In the genomic region with DNA sequence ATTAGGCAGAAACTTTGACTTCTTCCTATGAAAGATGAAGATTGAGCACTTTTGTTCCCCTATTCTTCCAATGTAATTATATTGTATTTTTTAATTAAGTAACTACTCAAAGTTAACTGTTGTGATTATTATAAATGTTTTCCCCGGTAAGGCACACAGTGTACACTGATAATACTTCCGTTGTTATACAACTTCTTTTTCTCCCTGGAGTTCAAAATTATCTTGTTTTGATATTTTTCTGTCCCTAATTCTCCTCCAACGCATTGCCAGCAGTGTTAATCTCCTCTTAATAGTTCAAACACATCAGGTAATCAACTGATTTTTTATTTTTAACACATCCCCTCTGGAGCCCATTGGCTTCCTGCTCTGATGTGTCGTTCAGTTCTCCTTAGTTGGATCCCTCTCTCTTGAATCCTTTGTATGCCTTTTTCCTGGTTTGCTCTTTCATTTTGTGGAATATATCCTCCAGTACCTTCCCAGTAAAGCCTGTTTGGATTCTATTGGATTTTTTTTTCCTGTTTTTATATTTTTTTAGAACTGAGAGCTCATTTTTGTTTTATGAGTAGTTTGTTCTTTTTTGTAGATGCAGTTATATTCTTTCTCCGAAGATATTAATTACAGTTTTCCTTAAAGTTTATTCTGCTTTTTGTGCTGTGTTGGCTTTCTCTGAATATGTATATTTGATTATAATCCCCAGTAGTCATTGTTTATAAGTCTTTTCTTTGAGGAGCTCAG, we compare ENCODE assay signal across 16 cellular contexts. TPM values are rescaled to one million over a fixed set of nuclear protein-coding genes. Genes with fewer than 3 reads are reported as not detected.
DNase-seq lines count a peak whose midpoint lies in the region; ATAC-seq, FAIRE-seq and TF ChIP-seq lines count a peak whose summit lies in the region.
"Had no signal": no experiment of that assay in that cellular context is flagged by ENCODE, and none has a peak within 500 bp of the region (broad histone marks: within the 10 kb centered on the region; RNA-seq: fewer than 3 reads in every experiment).

No MANE protein-coding gene starts in this region.

- H3K9me3 ChIP-seq in astrocyte (ENCODE audit: insufficient read depth, low read depth, low read length) (no peaks in the 10 kb centered on the region), hepatocyte (ENCODE audit: low read depth) (no peaks in the 10 kb centered on the region), skeletal muscle satellite cell (replicated peaks; ENCODE audit: low read length) (no peaks in the 10 kb centered on the region)
- H3K9me3 ChIP-seq: Peyer's patch had no signal

- H3K9ac ChIP-seq in astrocyte (ENCODE audit: low read length), result peak overlapping the region; percentile 68
- H3K9ac ChIP-seq in skeletal muscle satellite cell (ENCODE audit: low read depth, low read length), result peak overlapping the region; percentile 53

- H3K4me3 Mint-ChIP-seq in astrocyte (ENCODE audit: unreplicated experiment), result no peak overlapping the region
- no peak overlapping the region for H3K4me3 Mint-ChIP-seq in activated CD8-positive, alpha-beta T cell treated with anti-CD3 and anti-CD28 coated beads for 36 hours
- H3K4me3 Mint-ChIP-seq: activated CD4-positive, alpha-beta T cell treated with anti-CD3 and anti-CD28 coated beads for 36 hours; neural crest cell had no signal

- H3K79me2 ChIP-seq in astrocyte (ENCODE audit: insufficient read depth, low read length) (no peaks in the 10 kb centered on the region), hepatocyte (no peaks in the 10 kb centered on the region)

- H3K27me3 ChIP-seq in astrocyte (ENCODE audit: insufficient read depth, low read length) (no peaks in the 10 kb centered on the region), hepatocyte (no peaks in the 10 kb centered on the region), skeletal muscle satellite cell (ENCODE audit: control insufficient read depth, insufficient read depth, low read length) (no peaks in the 10 kb centered on the region)
- H3K27me3 ChIP-seq: dorsolateral prefrontal cortex, Peyer's patch had no signal

- peaks cover 29% of the 10 kb centered on the region for H3K4me1 Mint-ChIP-seq in astrocyte (ENCODE audit: low read depth, unreplicated experiment)
- no peaks in the 10 kb centered on the region for H3K4me1 Mint-ChIP-seq in activated CD8-positive, alpha-beta T cell treated with anti-CD3 and anti-CD28 coated beads for 36 hours (ENCODE audit: low read depth)
- H3K4me1 Mint-ChIP-seq: activated CD4-positive, alpha-beta T cell treated with anti-CD3 and anti-CD28 coated beads for 36 hours had no signal

- H2AFZ ChIP-seq in astrocyte (ENCODE audit: low read depth, low read length), result no peak overlapping the region
- no peak overlapping the region for H2AFZ ChIP-seq in hepatocyte

- H3K36me3 Mint-ChIP-seq in astrocyte (ENCODE audit: low read depth, unreplicated experiment), result peaks cover 2% of the 10 kb centered on the region
- H3K36me3 Mint-ChIP-seq in activated CD8-positive, alpha-beta T cell treated with anti-CD3 and anti-CD28 coated beads for 36 hours (ENCODE audit: low read depth), result no peaks in the 10 kb centered on the region

- H3K27ac ChIP-seq in astrocyte (ENCODE audit: low read depth, low read length) (peak overlapping the region; percentile 81), hepatocyte (peak overlapping the region; percentile 71)

- no peak for TF ChIP-seq POLR2A in erythroblast (IDR thresholded peaks at IDR 0.05; ENCODE audit: low read length)

- 50% methylated on average over 5 of the region's 5 CpGs for WGBS in hepatocyte (ENCODE audit: low lambda C conversion rate, missing lambda C conversion rate)

- peak overlapping the region; percentile 6 for H3K4me3 ChIP-seq in astrocyte (ENCODE audit: insufficient read depth, low read depth, low read length)
- no peak overlapping the region for H3K4me3 ChIP-seq in hepatocyte
- H3K4me3 ChIP-seq in skeletal muscle satellite cell (ENCODE audit: low read length), result peak overlapping the region; percentile 45
- H3K4me3 ChIP-seq: Peyer's patch had no signal

- peaks cover 36% of the 10 kb centered on the region for H3K4me1 ChIP-seq in astrocyte (ENCODE audit: insufficient read depth, low read length)
- H3K4me1 ChIP-seq in hepatocyte (ENCODE audit: insufficient read depth), result peaks cover 42% of the 10 kb centered on the region
- H3K4me1 ChIP-seq in skeletal muscle satellite cell (ENCODE audit: control insufficient read depth, insufficient read depth, low read length), result peaks cover 30% of the 10 kb centered on the region

- peaks cover 4% of the 10 kb centered on the region for H3K27me3 Mint-ChIP-seq in astrocyte (ENCODE audit: low read depth, unreplicated experiment)
- H3K27me3 Mint-ChIP-seq in activated CD8-positive, alpha-beta T cell treated with anti-CD3 and anti-CD28 coated beads for 36 hours, result no peaks in the 10 kb centered on the region
- H3K27me3 Mint-ChIP-seq: activated CD4-positive, alpha-beta T cell treated with anti-CD3 and anti-CD28 coated beads for 36 hours had no signal

- TF ChIP-seq CTCF in astrocyte (IDR thresholded peaks at IDR 0.05; ENCODE audit: insufficient read depth, low read depth, low read length) (no peak), hepatocyte (IDR thresholded peaks at IDR 0.05; ENCODE audit: poor library complexity) (no peak)
- no peak for TF ChIP-seq CTCF in activated CD8-positive, alpha-beta T cell treated with anti-CD3 and anti-CD28 coated beads for 36 hours (IDR thresholded peaks at IDR 0.05)

- DNase-seq in Daoy (ENCODE audit: low read depth), result peak; percentile 17
- DNase-seq in astrocyte (ENCODE audit: low read depth), result no peak
- DNase-seq in hepatocyte (ENCODE audit: low spot score), result no peak
- DNase-seq in NCI-H345 (lab: John Stamatoyannopoulos, UW), result no peak
- DNase-seq in erythroblast (lab: John Stamatoyannopoulos, UW), result no peak
- DNase-seq in activated CD8-positive, alpha-beta T cell treated with anti-CD3 and anti-CD28 coated beads for 36 hours, result no peak
- DNase-seq in HTR-8/SVneo (ENCODE audit: insufficient read length, low spot score), result no peak
- DNase-seq: activated CD4-positive, alpha-beta T cell treated with anti-CD3 and anti-CD28 coated beads for 36 hours; dorsolateral prefrontal cortex; NCI-H1105; Peyer's patch had no signal

- peak overlapping the region; percentile 76 for H3K4me2 ChIP-seq in astrocyte (ENCODE audit: low read length)
- peak overlapping the region; percentile 44 for H3K4me2 ChIP-seq in hepatocyte
- H3K4me2 ChIP-seq in skeletal muscle satellite cell (ENCODE audit: low read length), result peak overlapping the region; percentile 77

- ATAC-seq in activated CD8-positive, alpha-beta T cell treated with anti-CD3 and anti-CD28 coated beads for 36 hours, result no peak
- ATAC-seq: activated CD4-positive, alpha-beta T cell treated with anti-CD3 and anti-CD28 coated beads for 36 hours had no signal

- CTCF ChIA-PET in activated CD8-positive, alpha-beta T cell treated with anti-CD3 and anti-CD28 coated beads for 36 hours (lab: Charles Lee), result no interaction called here

- H4K20me1 ChIP-seq in astrocyte (ENCODE audit: insufficient read depth, low read length) (no peaks in the 10 kb centered on the region), hepatocyte (ENCODE audit: insufficient read depth, poor library complexity, severe bottlenecking) (no peaks in the 10 kb centered on the region)

- no peaks in the 10 kb centered on the region for H3K9me3 Mint-ChIP-seq in astrocyte (ENCODE audit: unreplicated experiment)
- no peaks in the 10 kb centered on the region for H3K9me3 Mint-ChIP-seq in activated CD8-positive, alpha-beta T cell treated with anti-CD3 and anti-CD28 coated beads for 36 hours
- H3K9me3 Mint-ChIP-seq: neural crest cell had no signal

- no peaks in the 10 kb centered on the region for H3K36me3 ChIP-seq in astrocyte (ENCODE audit: insufficient read depth, low read length)
- H3K36me3 ChIP-seq in hepatocyte (replicated peaks; ENCODE audit: insufficient read depth, low read depth), result no peaks in the 10 kb centered on the region
- H3K36me3 ChIP-seq in skeletal muscle satellite cell (ENCODE audit: insufficient read depth, low read length), result no peaks in the 10 kb centered on the region
- H3K36me3 ChIP-seq: Peyer's patch had no signal

- H3K27ac Mint-ChIP-seq in astrocyte (ENCODE audit: unreplicated experiment), result peak overlapping the region; percentile 63
- H3K27ac Mint-ChIP-seq in activated CD8-positive, alpha-beta T cell treated with anti-CD3 and anti-CD28 coated beads for 36 hours, result no peak overlapping the region
- H3K27ac Mint-ChIP-seq: activated CD4-positive, alpha-beta T cell treated with anti-CD3 and anti-CD28 coated beads for 36 hours had no signal

- H3K9me2 ChIP-seq in hepatocyte (replicated peaks; ENCODE audit: insufficient read depth), result no peaks in the 10 kb centered on the region

- POLR2A ChIA-PET in activated CD8-positive, alpha-beta T cell treated with anti-CD3 and anti-CD28 coated beads for 36 hours (lab: Charles Lee), result no interaction called here

- intact Hi-C loops in activated CD8-positive, alpha-beta T cell treated with anti-CD3 and anti-CD28 coated beads for 36 hours (cut with micrococcal nuclease), result no loop called here

- FAIRE-seq in astrocyte (lab: Jason Lieb, UNC), result no peak
- no peak for FAIRE-seq in HTR-8/SVneo (lab: Jason Lieb, UNC)
- FAIRE-seq: frontal cortex had no signal

RNA-seq across cellular contexts. Expression of a gene that starts 32.2 kb away (rescaled TPM):
- total RNA-seq in Daoy (2014; rRNA removed; shearing (Covaris generic)), result 73.3 and 90.1 TPM in 2 replicates
- total RNA-seq in astrocyte, result 62.2 and 70.1 TPM in 2 replicates
- total RNA-seq in hepatocyte, result 74.9 and 76.7 TPM in 2 replicates
- 57.8 and 58.6 TPM in 2 replicates for polyA plus RNA-seq in hepatocyte
- total RNA-seq in skeletal muscle satellite cell (2012; rRNA removed), result 92.3 and 110 TPM in 2 replicates
- total RNA-seq in activated CD8-positive, alpha-beta T cell treated with anti-CD3 and anti-CD28 coated beads for 36 hours, result 1 to 10 TPM; 9.2 to 9.7 TPM

RNA-seq across cellular contexts. Expression of a gene that starts 37.4 kb away (rescaled TPM):
- not detected in 2 replicates for total RNA-seq in Daoy (2014; rRNA removed; shearing (Covaris generic))
- total RNA-seq in astrocyte (1.2 and 3.2 TPM in 2 replicates), hepatocyte (73.1 and 90.3 TPM in 2 replicates)
- polyA plus RNA-seq in hepatocyte, result 36.9 and 40.7 TPM in 2 replicates
- total RNA-seq in skeletal muscle satellite cell (2012; rRNA removed), result 1.3 and 2.2 TPM in 2 replicates
- total RNA-seq in activated CD8-positive, alpha-beta T cell treated with anti-CD3 and anti-CD28 coated beads for 36 hours, result not detected
- total RNA-seq: activated CD4-positive, alpha-beta T cell treated with anti-CD3 and anti-CD28 coated beads for 36 hours; NCI-H460; T-helper 2 cell treated with Interferon-gamma antibody and Interleukin-4, amounts not matched to agents 100 ng/mL and 5 ng/mL, for 36 hours had no signal

Comparison
In these comparisons a context has a peak if more than half of its experiments do, and no peak if none do; other contexts are left out.
1. RNA of a gene that starts 37.4 kb away (total RNA-seq): 73.1 to 90.3 TPM in hepatocyte; 1.2 to 3.2 TPM in astrocyte, not detected in Daoy and not detected in activated CD8-positive, alpha-beta T cell treated with anti-CD3 and anti-CD28 coated beads for 36 hours; every median in the first group is over 10 times any median in the second.
2. Peak in every context shown above with its lines, with median percentiles within 50 percentile points of each other: H3K4me2 ChIP-seq.